ENCODE assay signal across 24 cellular contexts in the genomic region with DNA sequence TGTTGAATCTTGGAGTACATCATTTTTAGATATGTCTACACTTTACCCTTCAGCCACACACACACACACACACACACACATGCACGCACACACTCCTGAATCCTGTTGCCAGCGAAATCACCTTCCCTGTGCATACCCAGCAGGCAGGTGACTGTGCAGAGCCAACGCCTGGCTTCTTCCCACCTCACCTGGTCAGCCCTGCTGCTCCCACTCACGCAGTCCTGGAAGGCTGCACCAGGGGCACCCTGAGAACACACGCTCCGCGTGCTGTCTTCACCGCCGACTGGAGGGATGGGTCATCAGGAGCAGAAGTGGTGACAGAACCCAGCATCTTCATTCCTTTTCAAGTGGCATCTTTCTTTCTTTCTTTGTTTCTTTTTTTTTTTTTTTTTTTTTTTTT.
"Had no signal": no experiment of that assay in that cellular context is flagged by ENCODE, and none has a peak within 500 bp of the region (broad histone marks: within the 10 kb centered on the region; RNA-seq: fewer than 3 reads in every experiment).

No MANE protein-coding gene starts in this region.

- H3K4me1 ChIP-seq: stomach, testis, thyroid gland, tibial artery, tibial nerve, transverse colon, upper lobe of left lung, upper lobe of right lung, uterus had no signal

- H3K27ac ChIP-seq: stomach, suprapubic skin, testis, thoracic aorta, thyroid gland, tibial artery, tibial nerve, transverse colon, upper lobe of left lung, upper lobe of right lung, uterus, vagina had no signal

- H3K9me3 ChIP-seq: stomach, suprapubic skin, testis, thoracic aorta, thyroid gland, tibial artery, tibial nerve, transverse colon, upper lobe of left lung, upper lobe of right lung, uterus, vagina had no signal

- FAIRE-seq: urothelium cell line had no signal

- DNase-seq: stimulated activated CD4-positive, alpha-beta T cell treated with anti-CD3 and anti-CD28 coated beads, Interleukin-2, amount 100 ng/mL, for 48 hours; stimulated activated CD4-positive, alpha-beta T cell treated with anti-CD3 and anti-CD28 coated beads, Interleukin-4, amount 100 ng/mL, for 1 hour; stimulated activated CD4-positive, alpha-beta T cell treated with anti-CD3 and anti-CD28 coated beads, Interleukin-4, amount 100 ng/mL, for 24 hours; stimulated activated CD4-positive, alpha-beta T cell treated with anti-CD3 and anti-CD28 coated beads, Interleukin-4, amount 100 ng/mL, for 4 hours; stimulated activated CD8-positive, alpha-beta memory T cell treated with anti-CD3 and anti-CD28 coated beads, Interleukin-4, amount 100 ng/mL, for 48 hours; stimulated activated naive B cell treated with anti-CD40 and anti-IgM and Interleukin-4, amounts not matched to agents 10 μg/mL and 1 μg/mL and 100 μg/mL, for 72 hours; stimulated activated naive CD4-positive, alpha-beta T cell; stimulated activated naive CD4-positive, alpha-beta T cell treated with Interleukin-2 at 50 U/mL for 16 hours; stimulated activated naive CD8-positive, alpha-beta T cell treated with anti-CD3 and anti-CD28 coated beads, Interleukin-15, amount 100 ng/mL, for 72 hours; stimulated activated naive CD8-positive, alpha-beta T cell treated with anti-CD3 and anti-CD28 coated beads, Interleukin-15, Interleukin-2, amounts not matched to agents 100 U/mL and 50 U/mL, for 24 hours; stomach; testis; thyroid gland; tibial artery; transverse colon; trophoblast cell; upper lobe of right lung; uterus had no signal

- H3K36me3 ChIP-seq: stomach, suprapubic skin, thoracic aorta, thyroid gland, tibial artery, tibial nerve, transverse colon, upper lobe of left lung, upper lobe of right lung, uterus, vagina had no signal

- H3K27me3 ChIP-seq: suprapubic skin, testis, thyroid gland, tibial nerve, transverse colon, upper lobe of left lung, upper lobe of right lung, uterus, vagina had no signal

- H3K4me3 ChIP-seq: stomach, suprapubic skin, testis, thoracic aorta, thyroid gland, tibial artery, tibial nerve, transverse colon, upper lobe of left lung, upper lobe of right lung, uterus, vagina had no signal
